Comparison of ENCODE assay signal across 7 cellular contexts in genomic region chr1:33126411-33127000, GRCh38. TPM values are rescaled to one million over a fixed set of nuclear protein-coding genes. Genes with fewer than 3 reads are reported as not detected.
DNase-seq lines count a peak whose midpoint lies in the region; ATAC-seq lines count a peak whose summit lies in the region.

No MANE protein-coding gene starts in this region.

- peak overlapping the region; percentile 96 for H3K4me3 Mint-ChIP-seq in activated T-helper 2 cell treated with anti-CD3 and anti-CD28 coated beads, Interferon-gamma antibody, Interleukin-2, Interleukin-4, amounts not matched to agents 10 μg/mL and 5 μg/mL and 100 μg/mL, durations not matched to agents 14 hours and 24 hours and 36 hours (ENCODE audit: low read depth)
- peak overlapping the region; percentile 90 to 91 for H3K4me3 Mint-ChIP-seq in stimulated activated naive CD8-positive, alpha-beta T cell treated with anti-CD3 and anti-CD28 coated beads, Interleukin-15, amount 100 ng/mL, for 72 hours

- intact Hi-C loops in activated T-helper 2 cell treated with anti-CD3 and anti-CD28 coated beads, Interferon-gamma antibody, Interleukin-2, Interleukin-4, amounts not matched to agents 10 μg/mL and 5 μg/mL and 100 μg/mL, durations not matched to agents 14 hours and 24 hours and 36 hours (cut with micrococcal nuclease) = loop anchor here (2.0 to 5.0 kb wide), 6 partner anchors 44 to 310 kb away; partner anchors contain the start of genes AK2, AZIN2, RNF19B and S100PBP

- peak; percentile 3 for ATAC-seq in HG02610 (IDR thresholded peaks at IDR 0.05; ENCODE audit: unreplicated experiment)
- peak; percentile 31 for ATAC-seq in stimulated activated naive CD8-positive, alpha-beta T cell treated with anti-CD3 and anti-CD28 coated beads, Interleukin-15, amount 100 ng/mL, for 72 hours
- no peak for ATAC-seq in HG02884 (IDR thresholded peaks at IDR 0.05; ENCODE audit: unreplicated experiment)
- no peak for ATAC-seq in HG03565 (IDR thresholded peaks at IDR 0.05; ENCODE audit: unreplicated experiment)

- peaks cover 46% of the 10 kb centered on the region for H3K4me1 Mint-ChIP-seq in activated T-helper 2 cell treated with anti-CD3 and anti-CD28 coated beads, Interferon-gamma antibody, Interleukin-2, Interleukin-4, amounts not matched to agents 10 μg/mL and 5 μg/mL and 100 μg/mL, durations not matched to agents 14 hours and 24 hours and 36 hours (ENCODE audit: low read depth)
- H3K4me1 Mint-ChIP-seq in stimulated activated naive CD8-positive, alpha-beta T cell treated with anti-CD3 and anti-CD28 coated beads, Interleukin-15, amount 100 ng/mL, for 72 hours = peaks cover 39% of the 10 kb centered on the region

- peak overlapping the region; percentile 68 for H3K4me3 ChIP-seq in iPS-18c (ENCODE audit: insufficient read depth, low read depth, low read length)

- peaks cover 41% of the 10 kb centered on the region for H3K36me3 Mint-ChIP-seq in activated T-helper 2 cell treated with anti-CD3 and anti-CD28 coated beads, Interferon-gamma antibody, Interleukin-2, Interleukin-4, amounts not matched to agents 10 μg/mL and 5 μg/mL and 100 μg/mL, durations not matched to agents 14 hours and 24 hours and 36 hours (ENCODE audit: low read depth)

- H3K9me3 ChIP-seq in iPS-18c (ENCODE audit: control insufficient read depth, insufficient read depth, low read length) = peaks cover 3% of the 10 kb centered on the region

- H3K27ac Mint-ChIP-seq in activated T-helper 2 cell treated with anti-CD3 and anti-CD28 coated beads, Interferon-gamma antibody, Interleukin-2, Interleukin-4, amounts not matched to agents 10 μg/mL and 5 μg/mL and 100 μg/mL, durations not matched to agents 14 hours and 24 hours and 36 hours = peak overlapping the region; percentile 96
- peak overlapping the region; percentile 98 for H3K27ac Mint-ChIP-seq in stimulated activated naive CD8-positive, alpha-beta T cell treated with anti-CD3 and anti-CD28 coated beads, Interleukin-15, amount 100 ng/mL, for 72 hours

- no peaks in the 10 kb centered on the region for H3K27me3 Mint-ChIP-seq in activated T-helper 2 cell treated with anti-CD3 and anti-CD28 coated beads, Interferon-gamma antibody, Interleukin-2, Interleukin-4, amounts not matched to agents 10 μg/mL and 5 μg/mL and 100 μg/mL, durations not matched to agents 14 hours and 24 hours and 36 hours (ENCODE audit: low read depth)
- H3K27me3 Mint-ChIP-seq in stimulated activated naive CD8-positive, alpha-beta T cell treated with anti-CD3 and anti-CD28 coated beads, Interleukin-15, amount 100 ng/mL, for 72 hours = no peaks in the 10 kb centered on the region

- DNase-seq in activated T-helper 2 cell treated with anti-CD3 and anti-CD28 coated beads, Interferon-gamma antibody, Interleukin-2, Interleukin-4, amounts not matched to agents 10 μg/mL and 5 μg/mL and 100 μg/mL, durations not matched to agents 14 hours and 24 hours and 36 hours (ENCODE audit: low spot score) = no peak
- peak in 1 of 2 donors; percentile 5 for DNase-seq in stimulated activated naive CD8-positive, alpha-beta T cell treated with anti-CD3 and anti-CD28 coated beads, Interleukin-15, amount 100 ng/mL, for 72 hours
- no peak for DNase-seq in NCI-H82 (lab: John Stamatoyannopoulos, UW)

- no peaks in the 10 kb centered on the region for H3K9me3 Mint-ChIP-seq in activated T-helper 2 cell treated with anti-CD3 and anti-CD28 coated beads, Interferon-gamma antibody, Interleukin-2, Interleukin-4, amounts not matched to agents 10 μg/mL and 5 μg/mL and 100 μg/mL, durations not matched to agents 14 hours and 24 hours and 36 hours
- peaks cover 0 to 7% of the 10 kb centered on the region in 2 donors for H3K9me3 Mint-ChIP-seq in stimulated activated naive CD8-positive, alpha-beta T cell treated with anti-CD3 and anti-CD28 coated beads, Interleukin-15, amount 100 ng/mL, for 72 hours

RNA-seq across cellular contexts. Expression of gene AZIN2, which starts 45.6 kb away (rescaled TPM):
- 2.4 and 2.9 TPM in 2 replicates for total RNA-seq in activated T-helper 2 cell treated with anti-CD3 and anti-CD28 coated beads, Interferon-gamma antibody, Interleukin-2, Interleukin-4, amounts not matched to agents 10 μg/mL and 5 μg/mL and 100 μg/mL, durations not matched to agents 14 hours and 24 hours and 36 hours

RNA-seq across cellular contexts. Expression of gene TRIM62, which starts 55.3 kb away (rescaled TPM):
- 5.0 and 5.6 TPM in 2 replicates for total RNA-seq in activated T-helper 2 cell treated with anti-CD3 and anti-CD28 coated beads, Interferon-gamma antibody, Interleukin-2, Interleukin-4, amounts not matched to agents 10 μg/mL and 5 μg/mL and 100 μg/mL, durations not matched to agents 14 hours and 24 hours and 36 hours

Comparison
In these comparisons a context has a peak if more than half of its experiments do, and no peak if none do; other contexts are left out.
1. ATAC-seq: peak in HG02610 (single experiment) and stimulated activated naive CD8-positive, alpha-beta T cell treated with anti-CD3 and anti-CD28 coated beads, Interleukin-15, amount 100 ng/mL, for 72 hours (single experiment); none in HG02884 (single experiment) and HG03565 (single experiment).